11 cellular contexts compared by ENCODE assay signal in the genomic region with DNA sequence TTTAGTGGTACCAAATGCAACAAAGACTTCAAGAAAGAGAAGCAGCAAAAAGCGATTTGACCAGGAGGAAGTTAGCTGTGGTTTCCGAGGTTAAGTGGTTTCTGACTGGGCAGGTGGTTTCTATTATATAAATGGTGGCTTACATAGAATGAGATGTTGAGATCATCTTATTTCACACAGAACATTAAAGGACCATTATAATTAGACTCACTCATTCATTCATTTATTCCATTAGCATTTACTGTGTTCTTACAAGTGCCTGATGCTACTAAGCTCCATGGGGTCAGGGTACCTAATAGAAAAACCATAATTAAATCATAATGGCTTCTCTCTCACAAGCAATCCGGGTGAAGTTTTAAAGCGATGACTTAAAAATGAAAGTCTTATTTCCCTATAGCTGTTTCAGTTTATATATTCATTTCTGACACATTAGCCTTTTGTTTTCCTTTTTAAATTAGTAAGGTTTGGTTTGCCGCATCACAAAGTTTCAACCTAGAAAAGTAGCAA. TPM values are rescaled to one million over a fixed set of nuclear protein-coding genes. Genes with fewer than 3 reads are reported as not detected.
A peak's percentile ranks its signal among the peaks of the same experiment; 100 is the strongest.
DNase-seq lines count a peak whose midpoint lies in the region; ATAC-seq and TF ChIP-seq lines count a peak whose summit lies in the region.
"Had no signal": no experiment of that assay in that cellular context is flagged by ENCODE, and none has a peak within 500 bp of the region (broad histone marks: within the 10 kb centered on the region; RNA-seq: fewer than 3 reads in every experiment).

No MANE protein-coding gene starts in this region.

- H3K9me3 ChIP-seq in body of pancreas = no peaks in the 10 kb centered on the region

- TF ChIP-seq POLR2A in body of pancreas (IDR thresholded peaks at IDR 0.05) = no peak

- TF ChIP-seq CTCF in body of pancreas (IDR thresholded peaks at IDR 0.05) = no peak

- H3K4me1 Mint-ChIP-seq in immature natural killer cell = peaks cover 9 to 13% of the 10 kb centered on the region in 2 donors

- no peak overlapping the region for H3K4me3 ChIP-seq in body of pancreas

- ATAC-seq in GM21825 (IDR thresholded peaks at IDR 0.05; ENCODE audit: unreplicated experiment) (peak; percentile 94), body of pancreas (no peak)
- ATAC-seq: left cardiac atrium had no signal

- no peaks in the 10 kb centered on the region for H3K4me1 ChIP-seq in body of pancreas

- no peaks in the 10 kb centered on the region for H3K27me3 ChIP-seq in body of pancreas

- DNase-seq in NCI-H2107 treated with DMSO at 0.1 percent for 48 hours (lab: John Stamatoyannopoulos, UW; ENCODE audit: unreplicated experiment) (peak; percentile 53), NCI-H2107 (lab: John Stamatoyannopoulos, UW) (no peak), HT1080 (ENCODE audit: low read depth) (peak; percentile 5), immature natural killer cell (peak; percentile 7 to 13 (median 11)), NCI-H345 (lab: John Stamatoyannopoulos, UW) (no peak), NCI-H446 (lab: John Stamatoyannopoulos, UW) (no peak), body of pancreas (no peak)
- DNase-seq: left cardiac atrium had no signal

- peak overlapping the region in 3 of 5 donors; percentile 7 to 53 (median 50) for H3K4me3 Mint-ChIP-seq in immature natural killer cell

- H3K9me3 Mint-ChIP-seq in immature natural killer cell = no peaks in the 10 kb centered on the region

- intact Hi-C loops in body of pancreas (cut with DNase I) = no loop called here

- H3K36me3 Mint-ChIP-seq in immature natural killer cell = no peaks in the 10 kb centered on the region

- H3K27me3 Mint-ChIP-seq in immature natural killer cell (ENCODE audit: low read depth in 3 of 3) = peaks cover 0 to 8% (median 0%) of the 10 kb centered on the region in 3 donors

- peak overlapping the region in 1 of 6 donors; percentile 47 for H3K27ac Mint-ChIP-seq in immature natural killer cell

- H3K36me3 ChIP-seq in body of pancreas (replicated peaks in 1 of 2; ENCODE audit: insufficient read depth in 1 of 2, low read depth in 2 of 2) = no peaks in the 10 kb centered on the region

- no peak overlapping the region for H3K27ac ChIP-seq in body of pancreas
- H3K27ac ChIP-seq: 22Rv1 had no signal

- WGBS in body of pancreas, 2 donors = 70 to 79% methylated on average over 5 of the region's 5 CpGs

RNA-seq across cellular contexts. Expression of a gene that starts 10.6 kb away (rescaled TPM):
- total RNA-seq in HT1080 (2014; rRNA removed; shearing (Covaris generic)) = 16.3 and 17.5 TPM in 2 replicates
- polyA plus RNA-seq in HT1080 (2015; cell fraction: cytosol; rRNA removed) = 16.4 and 17.7 TPM in 2 replicates
- polyA plus RNA-seq in HT1080 (2015; cell fraction: nucleus; rRNA removed) = 13.3 and 14.3 TPM in 2 replicates
- under 1 TPM in 1 of 3 donors, not detected in 2; 0.64 TPM for polyA plus RNA-seq in immature natural killer cell
- 10 to 100 TPM in 1 of 2 donors, 1 to 10 TPM in 1; 8.2 to 19.2 TPM for total RNA-seq in body of pancreas

RNA-seq across cellular contexts. Expression of a gene that starts 18.0 kb away (rescaled TPM):
- total RNA-seq in HT1080 (2014; rRNA removed; shearing (Covaris generic)) = 10.3 and 13.0 TPM in 2 replicates
- polyA plus RNA-seq in HT1080 (2015; cell fraction: cytosol; rRNA removed) = 9.3 and 11.4 TPM in 2 replicates
- 40.4 and 42.3 TPM in 2 replicates for polyA plus RNA-seq in HT1080 (2015; cell fraction: nucleus; rRNA removed)
- polyA plus RNA-seq in immature natural killer cell = not detected
- total RNA-seq in body of pancreas = 10 to 100 TPM in 1 of 2 donors, 1 to 10 TPM in 1; 8.6 to 15.5 TPM

RNA-seq across cellular contexts. Expression of a gene that starts 41.3 kb away (rescaled TPM):
- total RNA-seq in HT1080 (2014; rRNA removed; shearing (Covaris generic)) = not detected in 2 replicates
- polyA plus RNA-seq in HT1080 (2015; cell fraction: cytosol; rRNA removed) = not detected in 2 replicates
- polyA plus RNA-seq in HT1080 (2015; cell fraction: nucleus; rRNA removed) = not detected in 2 replicates
- polyA plus RNA-seq in immature natural killer cell = not detected
- under 1 TPM in 1 of 2 donors, not detected in 1; 0.99 TPM for total RNA-seq in body of pancreas
- total RNA-seq: bronchial epithelial cell had no signal

Comparison
In these comparisons a context has a peak if more than half of its experiments do, and no peak if none do; other contexts are left out.
1. DNase-seq: peak in NCI-H2107 treated with DMSO at 0.1 percent for 48 hours (single experiment), HT1080 (single experiment) and immature natural killer cell (3 of 3); none in NCI-H2107 (single experiment), NCI-H345 (single experiment), NCI-H446 (0 of 2) and body of pancreas (0 of 4).